Comparison of ENCODE assay signal across 16 cellular contexts in the genomic region with DNA sequence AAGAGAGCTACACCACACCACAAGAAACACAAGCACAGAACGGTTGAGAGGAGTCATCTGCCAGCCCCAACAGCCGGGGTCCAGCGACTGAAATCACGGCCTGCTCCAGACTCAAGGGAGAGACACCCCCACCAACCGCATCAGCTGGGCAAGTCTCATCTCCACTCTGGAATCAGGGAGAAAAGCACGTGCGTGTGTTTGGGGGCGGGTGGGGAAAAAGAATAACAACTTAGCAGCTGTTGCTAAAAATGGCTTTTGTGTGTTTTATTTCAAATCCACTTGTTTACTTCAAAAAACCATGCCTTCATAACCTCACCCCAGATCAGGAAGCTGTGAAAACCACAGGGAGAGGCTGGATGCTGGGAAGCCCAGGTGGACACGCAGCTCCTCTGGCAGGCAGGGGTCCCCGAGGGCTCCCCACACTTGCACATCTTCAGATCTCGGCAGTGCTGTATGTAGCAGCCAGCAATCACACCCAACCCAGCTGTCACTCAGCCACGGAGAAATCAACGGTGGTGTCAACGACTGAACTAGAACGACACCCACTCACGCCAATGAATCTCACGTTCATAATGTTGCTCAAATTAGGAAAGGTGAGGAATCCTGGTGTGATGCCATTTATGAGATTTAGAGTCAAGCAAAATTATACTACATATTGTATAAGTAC. TPM values are rescaled to one million over a fixed set of nuclear protein-coding genes. Genes with fewer than 3 reads are reported as not detected.
DNase-seq lines count a peak whose midpoint lies in the region.
"Had no signal": no experiment of that assay in that cellular context is flagged by ENCODE, and none has a peak within 500 bp of the region (broad histone marks: within the 10 kb centered on the region; RNA-seq: fewer than 3 reads in every experiment).

No MANE protein-coding gene starts in this region.

- DNase-seq in amniotic epithelial cell (ENCODE audit: low read depth), result peak; percentile 42
- peak in 37 of 42 donors; percentile 31 to 90 (median 66) for DNase-seq in head of caudate nucleus
- no peak for DNase-seq in COLO668 (lab: John Stamatoyannopoulos, UW; ENCODE audit: unreplicated experiment)
- no peak for DNase-seq in activated effector memory CD4-positive, alpha-beta T cell treated with Interleukin-2 at 50 U/mL for 16 hours
- DNase-seq: activated gamma-delta T cell; COR-L47; erythroblast; MM.1S; naive thymus-derived CD8-positive, alpha-beta T cell; NCI-H1436 treated with DMSO at 0.1 percent for 48 hours; NCI-H510A treated with DMSO at 0.1 percent for 48 hours; NK-92 treated with Interleukin-12 subunit alpha and Interleukin-12 subunit beta, amount 100 ng/mL, for 24 hours; Peyer's patch; stimulated activated CD4-positive, alpha-beta T cell treated with anti-CD3 and anti-CD28 coated beads, Interleukin-1b, Interleukin-23, amount 100 ng/mL, for 48 hours had no signal

- intact Hi-C loops in head of caudate nucleus (cut with DNase I), result no loop called here

- peak overlapping the region; percentile 59 for H3K27ac ChIP-seq in temporal lobe (ENCODE audit: low read depth, low read length)
- H3K27ac ChIP-seq: Peyer's patch, tibial nerve had no signal

RNA-seq across cellular contexts. Expression of a gene that starts 19.0 kb away (rescaled TPM):
- total RNA-seq in temporal lobe, result 0.74 TPM

RNA-seq across cellular contexts. Expression of a gene that starts 20.4 kb away (rescaled TPM):
- 13.8 TPM for total RNA-seq in temporal lobe

RNA-seq across cellular contexts. Expression of a gene that starts 47.5 kb away (rescaled TPM):
- 19.4 TPM for total RNA-seq in temporal lobe

RNA-seq across cellular contexts. Expression of a gene that starts 59.1 kb away (rescaled TPM):
- 12.8 TPM for total RNA-seq in temporal lobe

Comparison
In these comparisons a context has a peak if more than half of its experiments do, and no peak if none do; other contexts are left out.
1. DNase-seq: peak in amniotic epithelial cell (single experiment) and head of caudate nucleus (37 of 42); none in COLO668 (single experiment) and activated effector memory CD4-positive, alpha-beta T cell treated with Interleukin-2 at 50 U/mL for 16 hours (single experiment).